8 cellular contexts compared by ENCODE assay signal in the genomic region with DNA sequence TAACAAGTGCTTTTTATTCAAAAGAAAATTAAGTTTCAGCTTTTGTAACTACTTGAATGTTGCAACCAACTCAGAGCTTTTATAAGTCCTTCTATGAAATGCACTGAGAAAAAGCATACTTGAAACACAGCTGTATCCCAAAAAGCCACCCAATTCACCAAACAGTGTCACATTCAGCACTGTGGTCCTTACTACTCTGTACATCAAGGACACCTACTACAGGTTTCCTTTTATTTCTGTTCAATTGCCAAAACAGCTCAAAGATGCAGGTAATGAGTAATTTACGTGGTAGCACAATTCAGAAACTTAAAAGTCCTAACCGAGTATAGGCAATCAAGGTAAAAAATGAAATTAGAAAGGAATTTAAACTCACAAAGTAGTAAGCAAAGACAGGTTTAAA. TPM values are rescaled to one million over a fixed set of nuclear protein-coding genes. Genes with fewer than 3 reads are reported as not detected.
DNase-seq lines count a peak whose midpoint lies in the region; ATAC-seq and TF ChIP-seq lines count a peak whose summit lies in the region.

No MANE protein-coding gene starts in this region.

- no peak for TF ChIP-seq POLR2A in suprapubic skin (IDR thresholded peaks at IDR 0.05)

- TF ChIP-seq EP300 in suprapubic skin (IDR thresholded peaks at IDR 0.05), result no peak

- peaks cover 12% of the 10 kb centered on the region for H3K36me3 ChIP-seq in adipocyte (ENCODE audit: control insufficient read depth, insufficient read depth, low read length, severe bottlenecking)
- H3K36me3 ChIP-seq in kidney epithelial cell (ENCODE audit: control insufficient read depth, insufficient read depth, low read length), result no peaks in the 10 kb centered on the region
- peaks cover under 1% of the 10 kb centered on the region for H3K36me3 ChIP-seq in suprapubic skin

- TF ChIP-seq CTCF in kidney epithelial cell (IDR thresholded peaks at IDR 0.05; ENCODE audit: insufficient read depth, low read length, poor library complexity, severe bottlenecking) (no peak), suprapubic skin (IDR thresholded peaks at IDR 0.05) (no peak)

- peak overlapping the region; percentile 49 for H3K27ac ChIP-seq in suprapubic skin

- H3K27me3 Mint-ChIP-seq in activated CD4-positive, alpha-beta T cell treated with anti-CD3 and anti-CD28 coated beads for 36 hours, result no peaks in the 10 kb centered on the region

- H3K36me3 Mint-ChIP-seq in activated CD4-positive, alpha-beta T cell treated with anti-CD3 and anti-CD28 coated beads for 36 hours (ENCODE audit: low read depth), result peaks cover 35% of the 10 kb centered on the region

- H3K9ac ChIP-seq in adipocyte (ENCODE audit: low read length), result peak overlapping the region; percentile 96

- H3K4me1 Mint-ChIP-seq in activated CD4-positive, alpha-beta T cell treated with anti-CD3 and anti-CD28 coated beads for 36 hours, result peaks cover 32% of the 10 kb centered on the region

- CTCF ChIA-PET in activated CD4-positive, alpha-beta T cell treated with anti-CD3 and anti-CD28 coated beads for 36 hours (lab: Charles Lee), result interaction anchor here (0.5 to 4.0 kb wide), 4 partner anchors 10 to 477 kb away, joined by 3 to 14 read pairs (median 3); no protein-coding TSS in a partner anchor

- H3K4me3 Mint-ChIP-seq in activated CD4-positive, alpha-beta T cell treated with anti-CD3 and anti-CD28 coated beads for 36 hours, result peak overlapping the region; percentile 81

- no peaks in the 10 kb centered on the region for H3K9me3 ChIP-seq in adipocyte (ENCODE audit: control insufficient read depth, low read length)
- H3K9me3 ChIP-seq in suprapubic skin, result no peaks in the 10 kb centered on the region

- H3K4me3 ChIP-seq in adipocyte (ENCODE audit: low read length) (peak overlapping the region; percentile 91), kidney epithelial cell (ENCODE audit: low read depth, low read length) (peak overlapping the region; percentile 76), suprapubic skin (peak overlapping the region; percentile 90)

- intact Hi-C loops in activated CD4-positive, alpha-beta T cell treated with anti-CD3 and anti-CD28 coated beads for 36 hours (cut with DNase I, micrococcal nuclease), result loop anchor here in 1 of 2 experiments (10.0 kb wide), 3 partner anchors 179 to 389 kb away; a partner anchor contains a TSS

- DNase-seq in activated CD4-positive, alpha-beta T cell treated with anti-CD3 and anti-CD28 coated beads for 36 hours, result no peak
- no peak for DNase-seq in activated CD4-positive, alpha-beta T cell treated with anti-CD3 and anti-CD28 coated beads for 1 hour
- peak; percentile 35 for DNase-seq in adipocyte (ENCODE audit: low read depth)
- DNase-seq in kidney epithelial cell (ENCODE audit: low read depth), result no peak
- no peak for DNase-seq in suprapubic skin (ENCODE audit: low spot score in 2 of 2)
- DNase-seq in NCI-H510A (lab: John Stamatoyannopoulos, UW), result no peak

- H3K27ac Mint-ChIP-seq in activated CD4-positive, alpha-beta T cell treated with anti-CD3 and anti-CD28 coated beads for 36 hours, result peak overlapping the region; percentile 87

- no peaks in the 10 kb centered on the region for H3K9me3 Mint-ChIP-seq in activated CD4-positive, alpha-beta T cell treated with anti-CD3 and anti-CD28 coated beads for 36 hours (ENCODE audit: low read depth)

- H3K4me1 ChIP-seq in adipocyte (ENCODE audit: control insufficient read depth, insufficient read depth, low read length) (peaks cover 31% of the 10 kb centered on the region), suprapubic skin (peaks cover 37% of the 10 kb centered on the region)

- POLR2A ChIA-PET in activated CD4-positive, alpha-beta T cell treated with anti-CD3 and anti-CD28 coated beads for 36 hours (lab: Charles Lee), result interaction anchor here (0.5 to 0.6 kb wide), 3 partner anchors 12 to 388 kb away, joined by 3 read pairs; a partner anchor contains a TSS

- H3K27me3 ChIP-seq in adipocyte (replicated peaks; ENCODE audit: control insufficient read depth, insufficient read depth, low read length), result no peaks in the 10 kb centered on the region
- no peaks in the 10 kb centered on the region for H3K27me3 ChIP-seq in kidney epithelial cell (ENCODE audit: control insufficient read depth, insufficient read depth, low read length)
- no peaks in the 10 kb centered on the region for H3K27me3 ChIP-seq in suprapubic skin

- WGBS in suprapubic skin, result 39% methylated on average over 2 of the region's 2 CpGs

- no peak for ATAC-seq in activated CD4-positive, alpha-beta T cell treated with anti-CD3 and anti-CD28 coated beads for 36 hours
- ATAC-seq in GM21737 (IDR thresholded peaks at IDR 0.05; ENCODE audit: unreplicated experiment) (no peak), GM18873 (IDR thresholded peaks at IDR 0.05; ENCODE audit: low FRiP score, unreplicated experiment) (no peak)

RNA-seq across cellular contexts. Expression of a gene that starts 2.5 kb away (rescaled TPM):
- total RNA-seq in activated CD4-positive, alpha-beta T cell treated with anti-CD3 and anti-CD28 coated beads for 36 hours, result 10 to 100 TPM; 47.0 to 55.0 TPM
- 35.5 and 38.4 TPM in 2 replicates for total RNA-seq in kidney epithelial cell
- total RNA-seq in suprapubic skin, result 10 to 100 TPM; 32.9 to 40.6 (median 39.5) TPM
